ENCODE assay signal across 8 cellular contexts in the genomic region with DNA sequence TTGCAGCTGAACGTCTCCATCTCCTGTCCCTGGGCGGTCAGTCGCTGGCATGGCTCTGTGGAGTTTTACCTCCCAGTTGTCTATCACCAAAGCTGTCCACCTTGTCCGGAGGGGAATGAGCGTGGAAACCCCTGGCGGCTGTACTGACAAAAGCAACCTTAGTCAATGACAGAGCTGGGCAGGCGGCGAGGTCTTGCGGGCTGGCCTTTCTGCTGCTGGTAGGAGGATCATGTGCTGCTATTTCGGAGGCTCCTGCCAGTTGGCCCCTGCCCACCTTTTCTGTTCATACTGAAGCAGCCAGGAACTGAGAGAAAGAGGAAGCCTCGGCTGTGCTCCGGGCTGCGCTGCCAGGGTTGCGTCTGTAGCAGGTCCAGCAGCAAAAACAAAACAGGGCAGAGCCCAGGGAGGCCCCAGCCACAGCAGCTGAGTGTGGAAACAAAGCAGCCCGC. TPM values are rescaled to one million over a fixed set of nuclear protein-coding genes. Genes with fewer than 3 reads are reported as not detected.
A peak's percentile ranks its signal among the peaks of the same experiment; 100 is the strongest.
DNase-seq lines count a peak whose midpoint lies in the region; ATAC-seq and TF ChIP-seq lines count a peak whose summit lies in the region.

No MANE protein-coding gene starts in this region.

- H3K4me3 Mint-ChIP-seq in activated T-cell treated with anti-CD3 and anti-CD28 coated beads, Interleukin-2, amount 50 U/mL, for 24 hours = no peak overlapping the region

- H3K9ac ChIP-seq in iPS-15b (ENCODE audit: low read depth, low read length) = no peak overlapping the region

- H3K27me3 Mint-ChIP-seq in activated T-cell treated with anti-CD3 and anti-CD28 coated beads, Interleukin-2, amount 50 U/mL, for 24 hours = peaks cover 61% of the 10 kb centered on the region

- ATAC-seq in HG02678 (IDR thresholded peaks at IDR 0.05; ENCODE audit: unreplicated experiment) (no peak), HG03457 (IDR thresholded peaks at IDR 0.05; ENCODE audit: unreplicated experiment) (no peak)

- TF ChIP-seq CTCF in GM20000 (IDR thresholded peaks at IDR 0.05; ENCODE audit: extremely low read depth, missing control alignments) = no peak
- TF ChIP-seq CTCF in astrocyte of the cerebellum (IDR thresholded peaks at IDR 0.05; ENCODE audit: low read depth, low read length, missing control alignments) = peak; percentile 51
- TF ChIP-seq CTCF in sigmoid colon (IDR thresholded peaks at IDR 0.05) = peak in 3 of 4 experiments; percentile 8 to 36 (median 20)

- H3K4me1 Mint-ChIP-seq in activated T-cell treated with anti-CD3 and anti-CD28 coated beads, Interleukin-2, amount 50 U/mL, for 24 hours (ENCODE audit: low read depth) = peaks cover 5% of the 10 kb centered on the region

- peak overlapping the region; percentile 39 for H3K4me3 ChIP-seq in astrocyte of the cerebellum (ENCODE audit: low read depth, low read length)
- H3K4me3 ChIP-seq in iPS-15b (ENCODE audit: low read depth, low read length) = peak overlapping the region; percentile 14
- peak overlapping the region in 3 of 4 donors; percentile 32 to 42 (median 41) for H3K4me3 ChIP-seq in sigmoid colon

- TF ChIP-seq POLR2A in sigmoid colon (IDR thresholded peaks at IDR 0.05) = no peak

- H3K9me3 ChIP-seq in iPS-15b (ENCODE audit: control insufficient read depth, insufficient read depth, low read length) (no peaks in the 10 kb centered on the region), sigmoid colon (no peaks in the 10 kb centered on the region)

- H3K27ac ChIP-seq in sigmoid colon = peak overlapping the region; percentile 60 to 75 (median 71)

- H3K27me3 ChIP-seq in iPS-15b (ENCODE audit: control insufficient read depth, insufficient read depth, low read length) (no peaks in the 10 kb centered on the region), sigmoid colon (no peaks in the 10 kb centered on the region)

- H3K4me1 ChIP-seq in iPS-15b (ENCODE audit: control insufficient read depth, insufficient read depth, low read length) (peaks cover 21% of the 10 kb centered on the region), sigmoid colon (peaks cover 0 to 30% (median 22%) of the 10 kb centered on the region in 4 donors)

- no peak for TF ChIP-seq EP300 in sigmoid colon (IDR thresholded peaks at IDR 0.05)

- peak; percentile 46 for DNase-seq in GM20000 (ENCODE audit: low spot score)
- DNase-seq in astrocyte of the cerebellum (ENCODE audit: low read depth) = peak; percentile 90
- DNase-seq in sigmoid colon = peak; percentile 95
- DNase-seq in DMS79 treated with DMSO at 0.1 percent for 48 hours (lab: John Stamatoyannopoulos, UW) = no peak
- DNase-seq in activated T-cell treated with anti-CD3 and anti-CD28 coated beads, Interleukin-2, amount 50 U/mL, for 24 hours = no peak

- in situ Hi-C loops in astrocyte of the cerebellum (cut with HindIII; ENCODE audit: low sequenced_read_pairs) = no loop called here

- H3K36me3 ChIP-seq in iPS-15b (ENCODE audit: control insufficient read depth, insufficient read depth, low read length) (no peaks in the 10 kb centered on the region), sigmoid colon (no peaks in the 10 kb centered on the region)

- H3K9me3 Mint-ChIP-seq in activated T-cell treated with anti-CD3 and anti-CD28 coated beads, Interleukin-2, amount 50 U/mL, for 24 hours = no peaks in the 10 kb centered on the region

- 26 to 79% methylated on average over 15 of the region's 15 CpGs for WGBS in sigmoid colon, 2 donors

- H3K36me3 Mint-ChIP-seq in activated T-cell treated with anti-CD3 and anti-CD28 coated beads, Interleukin-2, amount 50 U/mL, for 24 hours (ENCODE audit: low read depth) = no peaks in the 10 kb centered on the region

- intact Hi-C loops in sigmoid colon (cut with DNase I) = loop anchor here (5.0 kb wide), 1 partner anchor 60 kb away; a partner anchor contains a TSS

- no peak overlapping the region for H3K27ac Mint-ChIP-seq in activated T-cell treated with anti-CD3 and anti-CD28 coated beads, Interleukin-2, amount 50 U/mL, for 24 hours

RNA-seq across cellular contexts. Expression of a gene that starts 57.7 kb away (rescaled TPM):
- under 1 TPM in 3 of 4 donors, not detected in 1; under 0.01 to 0.54 (median 0.36) TPM for total RNA-seq in sigmoid colon
- 1 to 10 TPM; 1.6 to 1.8 (median 1.6) TPM for polyA plus RNA-seq in sigmoid colon

Comparison
In these comparisons a context has a peak if more than half of its experiments do, and no peak if none do; other contexts are left out.
1. DNase-seq: peak in GM20000 (single experiment), astrocyte of the cerebellum (single experiment) and sigmoid colon (single experiment); none in DMS79 treated with DMSO at 0.1 percent for 48 hours (single experiment) and activated T-cell treated with anti-CD3 and anti-CD28 coated beads, Interleukin-2, amount 50 U/mL, for 24 hours (single experiment).
2. Peak in every context shown above with its lines, with median percentiles within 50 percentile points of each other: H3K4me3 ChIP-seq.